8 cellular contexts compared by ENCODE assay signal in genomic region chr2:24124003-24124585, GRCh38. TPM values are rescaled to one million over a fixed set of nuclear protein-coding genes. Genes with fewer than 3 reads are reported as not detected.
A peak's percentile ranks its signal among the peaks of the same experiment; 100 is the strongest.
DNase-seq lines count a peak whose midpoint lies in the region; ATAC-seq lines count a peak whose summit lies in the region.

No MANE protein-coding gene starts in this region.

- H3K4me3 ChIP-seq in CD4-positive, CD25-positive, alpha-beta regulatory T cell (ENCODE audit: low read depth, low read length): peak overlapping the region; percentile 68
- peak overlapping the region; percentile 71 for H3K4me3 ChIP-seq in HUES64 (ENCODE audit: low read length)

- H3K9me3 Mint-ChIP-seq in CD4-positive, CD25-positive, alpha-beta regulatory T cell: no peaks in the 10 kb centered on the region
- H3K9me3 Mint-ChIP-seq in activated naive CD8-positive, alpha-beta T cell treated with anti-CD3 and anti-CD28 coated beads, Interleukin-2, amount 10 ng/mL, durations not matched to agents 7 days and 5 days: no peaks in the 10 kb centered on the region

- peak overlapping the region; percentile 73 for H3K9ac ChIP-seq in HUES64 (ENCODE audit: low read depth, low read length)

- no peaks in the 10 kb centered on the region for H3K36me3 Mint-ChIP-seq in CD4-positive, CD25-positive, alpha-beta regulatory T cell
- peaks cover 2% of the 10 kb centered on the region for H3K36me3 Mint-ChIP-seq in activated naive CD8-positive, alpha-beta T cell treated with anti-CD3 and anti-CD28 coated beads, Interleukin-2, amount 10 ng/mL, durations not matched to agents 7 days and 5 days

- ATAC-seq in CD4-positive, CD25-positive, alpha-beta regulatory T cell (ENCODE audit: low read depth in 2 of 2): no peak
- ATAC-seq in GM19395 (IDR thresholded peaks at IDR 0.05; ENCODE audit: unreplicated experiment) (peak; percentile 17), HG02973 (IDR thresholded peaks at IDR 0.05; ENCODE audit: unreplicated experiment) (no peak)
- no peak for ATAC-seq in activated naive CD8-positive, alpha-beta T cell treated with anti-CD3 and anti-CD28 coated beads, Interleukin-2, amount 10 ng/mL, durations not matched to agents 7 days and 5 days (ENCODE audit: low read depth)

- H3K27me3 ChIP-seq in CD4-positive, CD25-positive, alpha-beta regulatory T cell (ENCODE audit: control insufficient read depth, insufficient read depth, low read length): no peaks in the 10 kb centered on the region
- H3K27me3 ChIP-seq in HUES64 (ENCODE audit: insufficient read depth, low read length): peaks cover 15% of the 10 kb centered on the region

- peaks cover 6% of the 10 kb centered on the region for H3K4me1 ChIP-seq in CD4-positive, CD25-positive, alpha-beta regulatory T cell (ENCODE audit: control insufficient read depth, insufficient read depth, low read length, poor library complexity, severe bottlenecking)
- H3K4me1 ChIP-seq in HUES64 (ENCODE audit: insufficient read depth, low read length): peaks cover 17% of the 10 kb centered on the region

- H3K9me3 ChIP-seq in CD4-positive, CD25-positive, alpha-beta regulatory T cell (ENCODE audit: control insufficient read depth in 2 of 2, low read length in 2 of 2): no peaks in the 10 kb centered on the region
- H3K9me3 ChIP-seq in HUES64 (ENCODE audit: insufficient read depth, low read depth, low read length): no peaks in the 10 kb centered on the region

- H3K27ac Mint-ChIP-seq in CD4-positive, CD25-positive, alpha-beta regulatory T cell: peak overlapping the region; percentile 11 to 40 (median 37)
- peak overlapping the region; percentile 76 for H3K27ac Mint-ChIP-seq in activated naive CD8-positive, alpha-beta T cell treated with anti-CD3 and anti-CD28 coated beads, Interleukin-2, amount 10 ng/mL, durations not matched to agents 7 days and 5 days

- no peaks in the 10 kb centered on the region for H3K36me3 ChIP-seq in CD4-positive, CD25-positive, alpha-beta regulatory T cell (ENCODE audit: control insufficient read depth, insufficient read depth, low read length)
- no peaks in the 10 kb centered on the region for H3K36me3 ChIP-seq in HUES64 (ENCODE audit: insufficient read depth, low read length)

- H3K4me1 Mint-ChIP-seq in CD4-positive, CD25-positive, alpha-beta regulatory T cell: peaks cover 7 to 24% (median 16%) of the 10 kb centered on the region in 4 donors
- peaks cover 17% of the 10 kb centered on the region for H3K4me1 Mint-ChIP-seq in activated naive CD8-positive, alpha-beta T cell treated with anti-CD3 and anti-CD28 coated beads, Interleukin-2, amount 10 ng/mL, durations not matched to agents 7 days and 5 days

- no peak overlapping the region for H3K27ac ChIP-seq in CD4-positive, CD25-positive, alpha-beta regulatory T cell (ENCODE audit: insufficient read depth, low read length, poor library complexity, severe bottlenecking)
- H3K27ac ChIP-seq in HUES64 (ENCODE audit: low read depth, low read length): no peak overlapping the region

- POLR2A ChIA-PET in activated naive CD8-positive, alpha-beta T cell treated with anti-CD3 and anti-CD28 coated beads, Interleukin-2, amount 10 ng/mL, durations not matched to agents 7 days and 5 days (lab: Charles Lee): interaction anchor here (0.7 to 2.8 kb wide), 3 partner anchors 41 to 197 kb away, joined by 3 to 14 read pairs (median 3); partner anchors contain the start of genes ATAD2B and SF3B6

- no peak for DNase-seq in CD4-positive, CD25-positive, alpha-beta regulatory T cell
- DNase-seq in activated naive CD8-positive, alpha-beta T cell treated with anti-CD3 and anti-CD28 coated beads, Interleukin-2, amount 10 ng/mL, durations not matched to agents 7 days and 5 days: no peak
- DNase-seq in inferior parietal cortex (ENCODE audit: extremely low spot score) (peak; percentile 61), stromal cell of bone marrow (ENCODE audit: low read depth) (peak; percentile 5), T-helper 9 cell (no peak)

- peak overlapping the region; percentile 70 to 92 (median 80) for H3K4me3 Mint-ChIP-seq in CD4-positive, CD25-positive, alpha-beta regulatory T cell
- H3K4me3 Mint-ChIP-seq in activated naive CD8-positive, alpha-beta T cell treated with anti-CD3 and anti-CD28 coated beads, Interleukin-2, amount 10 ng/mL, durations not matched to agents 7 days and 5 days: peak overlapping the region; percentile 84

- 45% methylated on average over 7 of the region's 7 CpGs for WGBS in HUES64

- peaks cover 4% of the 10 kb centered on the region for H3K27me3 Mint-ChIP-seq in CD4-positive, CD25-positive, alpha-beta regulatory T cell
- peaks cover 2% of the 10 kb centered on the region for H3K27me3 Mint-ChIP-seq in activated naive CD8-positive, alpha-beta T cell treated with anti-CD3 and anti-CD28 coated beads, Interleukin-2, amount 10 ng/mL, durations not matched to agents 7 days and 5 days

RNA-seq across cellular contexts. Expression of gene FAM228B, which starts 0.8 kb away (rescaled TPM):
- total RNA-seq in CD4-positive, CD25-positive, alpha-beta regulatory T cell: 11.6 TPM
- 1 to 10 TPM; 3.5 to 4.8 (median 4.1) TPM for polyA plus RNA-seq in CD4-positive, CD25-positive, alpha-beta regulatory T cell
- 2.1 TPM for polyA plus RNA-seq in HUES64 (2013, experiment 1 of 2)
- 3.6 TPM for polyA plus RNA-seq in HUES64 (2013, experiment 2 of 2)
- total RNA-seq in activated naive CD8-positive, alpha-beta T cell treated with anti-CD3 and anti-CD28 coated beads, Interleukin-2, amount 10 ng/mL, durations not matched to agents 7 days and 5 days: 10 to 100 TPM; 13.1 to 14.9 TPM

RNA-seq across cellular contexts. Expression of gene PFN4, which starts 1.0 kb away (rescaled TPM):
- total RNA-seq in CD4-positive, CD25-positive, alpha-beta regulatory T cell: not detected
- polyA plus RNA-seq in CD4-positive, CD25-positive, alpha-beta regulatory T cell: not detected
- polyA plus RNA-seq in HUES64 (2013, experiment 1 of 2): not detected
- not detected for polyA plus RNA-seq in HUES64 (2013, experiment 2 of 2)
- total RNA-seq in activated naive CD8-positive, alpha-beta T cell treated with anti-CD3 and anti-CD28 coated beads, Interleukin-2, amount 10 ng/mL, durations not matched to agents 7 days and 5 days: not detected

RNA-seq across cellular contexts. Expression of gene TP53I3, which starts 39.5 kb away (rescaled TPM):
- total RNA-seq in CD4-positive, CD25-positive, alpha-beta regulatory T cell: 1.5 TPM
- 1 to 10 TPM in 1 of 4 donors, under 1 TPM in 2, not detected in 1; 0.25 to 1.4 (median 0.69) TPM for polyA plus RNA-seq in CD4-positive, CD25-positive, alpha-beta regulatory T cell
- polyA plus RNA-seq in HUES64 (2013, experiment 1 of 2): 39.8 TPM
- polyA plus RNA-seq in HUES64 (2013, experiment 2 of 2): 33.8 TPM
- 1 to 10 TPM; 3.6 to 3.7 TPM for total RNA-seq in activated naive CD8-positive, alpha-beta T cell treated with anti-CD3 and anti-CD28 coated beads, Interleukin-2, amount 10 ng/mL, durations not matched to agents 7 days and 5 days

RNA-seq across cellular contexts. Expression of gene SF3B6, which starts 48.0 kb away (rescaled TPM):
- total RNA-seq in CD4-positive, CD25-positive, alpha-beta regulatory T cell: 62.3 TPM
- polyA plus RNA-seq in CD4-positive, CD25-positive, alpha-beta regulatory T cell: 100 to 1,000 TPM; 200 to 255 (median 224) TPM
- polyA plus RNA-seq in HUES64 (2013, experiment 1 of 2): 129 TPM
- polyA plus RNA-seq in HUES64 (2013, experiment 2 of 2): 153 TPM
- 10 to 100 TPM; 66.5 to 71.2 TPM for total RNA-seq in activated naive CD8-positive, alpha-beta T cell treated with anti-CD3 and anti-CD28 coated beads, Interleukin-2, amount 10 ng/mL, durations not matched to agents 7 days and 5 days

RNA-seq across cellular contexts. Expression of gene FAM228A, which starts 50.8 kb away (rescaled TPM):
- not detected for total RNA-seq in CD4-positive, CD25-positive, alpha-beta regulatory T cell
- polyA plus RNA-seq in CD4-positive, CD25-positive, alpha-beta regulatory T cell: not detected
- not detected for polyA plus RNA-seq in HUES64 (2013, experiment 1 of 2)
- polyA plus RNA-seq in HUES64 (2013, experiment 2 of 2): not detected
- under 1 TPM in 1 of 2 experiments, not detected in 1; 0.51 TPM for total RNA-seq in activated naive CD8-positive, alpha-beta T cell treated with anti-CD3 and anti-CD28 coated beads, Interleukin-2, amount 10 ng/mL, durations not matched to agents 7 days and 5 days

Comparison
In these comparisons a context has a peak if more than half of its experiments do, and no peak if none do; other contexts are left out.
1. DNase-seq: peak in inferior parietal cortex (single experiment) and stromal cell of bone marrow (single experiment); none in CD4-positive, CD25-positive, alpha-beta regulatory T cell (0 of 3), activated naive CD8-positive, alpha-beta T cell treated with anti-CD3 and anti-CD28 coated beads, Interleukin-2, amount 10 ng/mL, durations not matched to agents 7 days and 5 days (single experiment) and T-helper 9 cell (single experiment).